ENCODE assay signal across 8 cellular contexts in the genomic region with DNA sequence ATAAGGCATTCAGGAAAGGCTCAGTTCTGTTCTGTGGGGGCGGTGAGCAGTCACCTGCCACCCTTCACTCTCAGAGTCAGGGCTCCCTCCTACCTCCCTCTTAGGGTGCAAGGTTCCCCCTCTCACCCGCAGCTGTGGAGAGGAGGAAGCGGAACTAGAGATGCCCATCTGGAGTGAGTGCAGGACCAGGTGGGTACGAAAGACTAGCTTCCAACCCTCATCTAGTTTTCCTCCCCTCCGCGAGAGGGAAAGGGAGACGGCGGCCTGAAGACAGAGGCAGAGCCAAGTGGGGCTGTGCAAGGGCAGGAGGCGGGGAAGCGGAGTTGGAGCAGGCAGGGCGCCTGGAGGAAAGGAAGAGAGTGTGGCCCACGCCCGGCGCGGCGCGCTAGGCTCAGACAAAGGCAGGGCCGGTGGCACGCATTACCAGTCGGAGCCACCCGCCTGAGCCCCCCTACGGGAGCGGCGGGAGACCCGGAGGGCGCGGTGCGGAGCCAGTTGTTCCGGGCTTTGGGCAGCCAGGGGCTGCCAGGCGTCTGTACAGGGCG. TPM values are rescaled to one million over a fixed set of nuclear protein-coding genes. Genes with fewer than 3 reads are reported as not detected.
A peak's percentile ranks its signal among the peaks of the same experiment; 100 is the strongest.
DNase-seq lines count a peak whose midpoint lies in the region; ATAC-seq and TF ChIP-seq lines count a peak whose summit lies in the region.

No MANE protein-coding gene starts in this region.

- peak in 1 of 3 experiments; percentile 7 for TF ChIP-seq CTCF in testis (IDR thresholded peaks at IDR 0.05)

- peaks cover 10% of the 10 kb centered on the region for H3K36me3 Mint-ChIP-seq in activated T-cell treated with anti-CD3 and anti-CD28 coated beads, Interleukin-2, amount 50 U/mL, for 24 hours (ENCODE audit: low read depth)
- peaks cover 2% of the 10 kb centered on the region for H3K36me3 Mint-ChIP-seq in activated T-helper 2 cell treated with anti-CD3 and anti-CD28 coated beads, Interferon-gamma antibody, Interleukin-2, Interleukin-4, amounts not matched to agents 10 μg/mL and 5 μg/mL and 100 μg/mL, durations not matched to agents 14 hours and 24 hours and 36 hours (ENCODE audit: low read depth)

- ATAC-seq in HG03135 (IDR thresholded peaks at IDR 0.05; ENCODE audit: unreplicated experiment): peak; percentile 3

- H3K27me3 ChIP-seq in iPS-15b (ENCODE audit: control insufficient read depth, insufficient read depth, low read length): peaks cover 13% of the 10 kb centered on the region
- H3K27me3 ChIP-seq in testis: no peaks in the 10 kb centered on the region

- no peaks in the 10 kb centered on the region for H3K9me3 Mint-ChIP-seq in activated T-cell treated with anti-CD3 and anti-CD28 coated beads, Interleukin-2, amount 50 U/mL, for 24 hours
- H3K9me3 Mint-ChIP-seq in activated T-helper 2 cell treated with anti-CD3 and anti-CD28 coated beads, Interferon-gamma antibody, Interleukin-2, Interleukin-4, amounts not matched to agents 10 μg/mL and 5 μg/mL and 100 μg/mL, durations not matched to agents 14 hours and 24 hours and 36 hours: no peaks in the 10 kb centered on the region

- peak overlapping the region; percentile 80 for H3K4me3 Mint-ChIP-seq in activated T-cell treated with anti-CD3 and anti-CD28 coated beads, Interleukin-2, amount 50 U/mL, for 24 hours
- H3K4me3 Mint-ChIP-seq in activated T-helper 2 cell treated with anti-CD3 and anti-CD28 coated beads, Interferon-gamma antibody, Interleukin-2, Interleukin-4, amounts not matched to agents 10 μg/mL and 5 μg/mL and 100 μg/mL, durations not matched to agents 14 hours and 24 hours and 36 hours (ENCODE audit: low read depth): peak overlapping the region; percentile 80

- peaks cover 20% of the 10 kb centered on the region for H3K36me3 ChIP-seq in iPS-15b (ENCODE audit: control insufficient read depth, insufficient read depth, low read length)
- H3K36me3 ChIP-seq in testis (ENCODE audit: low read depth, missing control alignments): no peaks in the 10 kb centered on the region

- H3K27ac ChIP-seq in testis: peak overlapping the region; percentile 24 to 55

- peaks cover 30% of the 10 kb centered on the region for H3K4me1 Mint-ChIP-seq in activated T-cell treated with anti-CD3 and anti-CD28 coated beads, Interleukin-2, amount 50 U/mL, for 24 hours (ENCODE audit: low read depth)
- H3K4me1 Mint-ChIP-seq in activated T-helper 2 cell treated with anti-CD3 and anti-CD28 coated beads, Interferon-gamma antibody, Interleukin-2, Interleukin-4, amounts not matched to agents 10 μg/mL and 5 μg/mL and 100 μg/mL, durations not matched to agents 14 hours and 24 hours and 36 hours (ENCODE audit: low read depth): peaks cover 17% of the 10 kb centered on the region

- 0 to 8% methylated on average over 2 to 31 of the region's 31 CpGs for WGBS in testis, 2 donors

- no peak for DNase-seq in activated T-cell treated with anti-CD3 and anti-CD28 coated beads, Interleukin-2, amount 50 U/mL, for 24 hours
- DNase-seq in activated T-cell treated with anti-CD3 and anti-CD28 coated beads, Interleukin-2, amount 50 U/mL, for 1 hour: no peak
- DNase-seq in activated T-helper 2 cell treated with anti-CD3 and anti-CD28 coated beads, Interferon-gamma antibody, Interleukin-2, Interleukin-4, amounts not matched to agents 10 μg/mL and 5 μg/mL and 100 μg/mL, durations not matched to agents 14 hours and 24 hours and 36 hours (ENCODE audit: low spot score): no peak
- peak; percentile 58 for DNase-seq in testis
- no peak for DNase-seq in cerebellum (ENCODE audit: low spot score)
- DNase-seq in GM03348 (ENCODE audit: low spot score): no peak

- H3K9me3 ChIP-seq in iPS-15b (ENCODE audit: control insufficient read depth, insufficient read depth, low read length) (no peaks in the 10 kb centered on the region), testis (no peaks in the 10 kb centered on the region)

- intact Hi-C loops in activated T-helper 2 cell treated with anti-CD3 and anti-CD28 coated beads, Interferon-gamma antibody, Interleukin-2, Interleukin-4, amounts not matched to agents 10 μg/mL and 5 μg/mL and 100 μg/mL, durations not matched to agents 14 hours and 24 hours and 36 hours (cut with micrococcal nuclease): loop anchor here (1.0 kb wide), 1 partner anchor 64 kb away; no protein-coding TSS in a partner anchor
- intact Hi-C loops in testis (cut with DNase I; ENCODE audit: low total_unique reads): no loop called here

- peak overlapping the region; percentile 65 for H3K9ac ChIP-seq in iPS-15b (ENCODE audit: low read depth, low read length)

- no peaks in the 10 kb centered on the region for H3K27me3 Mint-ChIP-seq in activated T-cell treated with anti-CD3 and anti-CD28 coated beads, Interleukin-2, amount 50 U/mL, for 24 hours
- peaks cover 8% of the 10 kb centered on the region for H3K27me3 Mint-ChIP-seq in activated T-helper 2 cell treated with anti-CD3 and anti-CD28 coated beads, Interferon-gamma antibody, Interleukin-2, Interleukin-4, amounts not matched to agents 10 μg/mL and 5 μg/mL and 100 μg/mL, durations not matched to agents 14 hours and 24 hours and 36 hours (ENCODE audit: low read depth)

- H3K4me1 ChIP-seq in iPS-15b (ENCODE audit: control insufficient read depth, insufficient read depth, low read length) (peaks cover 7% of the 10 kb centered on the region), testis (peaks cover 14% of the 10 kb centered on the region)

- H3K4me3 ChIP-seq in iPS-15b (ENCODE audit: low read depth, low read length) (peak overlapping the region; percentile 62), testis (peak overlapping the region; percentile 58 to 66)

- peak overlapping the region; percentile 79 for H3K27ac Mint-ChIP-seq in activated T-cell treated with anti-CD3 and anti-CD28 coated beads, Interleukin-2, amount 50 U/mL, for 24 hours
- H3K27ac Mint-ChIP-seq in activated T-helper 2 cell treated with anti-CD3 and anti-CD28 coated beads, Interferon-gamma antibody, Interleukin-2, Interleukin-4, amounts not matched to agents 10 μg/mL and 5 μg/mL and 100 μg/mL, durations not matched to agents 14 hours and 24 hours and 36 hours: peak overlapping the region; percentile 82

- no peak for TF ChIP-seq POLR2A in testis (IDR thresholded peaks at IDR 0.05)

RNA-seq across cellular contexts. Expression of a gene that starts 7.3 kb away (rescaled TPM):
- 12.1 and 13.0 TPM in 2 replicates for total RNA-seq in activated T-helper 2 cell treated with anti-CD3 and anti-CD28 coated beads, Interferon-gamma antibody, Interleukin-2, Interleukin-4, amounts not matched to agents 10 μg/mL and 5 μg/mL and 100 μg/mL, durations not matched to agents 14 hours and 24 hours and 36 hours
- total RNA-seq in testis (10 to 100 TPM; 19.9 to 23.2 TPM), cerebellum (5.9 TPM)
- 2.8 TPM for polyA plus RNA-seq in testis (ENCODE audit: insufficient read depth, low read depth, low replicate concordance)

RNA-seq across cellular contexts. Expression of a gene that starts 19.5 kb away (rescaled TPM):
- total RNA-seq in activated T-helper 2 cell treated with anti-CD3 and anti-CD28 coated beads, Interferon-gamma antibody, Interleukin-2, Interleukin-4, amounts not matched to agents 10 μg/mL and 5 μg/mL and 100 μg/mL, durations not matched to agents 14 hours and 24 hours and 36 hours: 28.7 and 32.9 TPM in 2 replicates
- total RNA-seq in testis: 10 to 100 TPM; 69.6 to 83.1 TPM
- 50.5 TPM for polyA plus RNA-seq in testis (ENCODE audit: insufficient read depth, low read depth, low replicate concordance)
- 139 TPM for total RNA-seq in cerebellum

RNA-seq across cellular contexts. Expression of a gene that starts 27.4 kb away (rescaled TPM):
- 131 and 134 TPM in 2 replicates for total RNA-seq in activated T-helper 2 cell treated with anti-CD3 and anti-CD28 coated beads, Interferon-gamma antibody, Interleukin-2, Interleukin-4, amounts not matched to agents 10 μg/mL and 5 μg/mL and 100 μg/mL, durations not matched to agents 14 hours and 24 hours and 36 hours
- total RNA-seq in testis (10 to 100 TPM; 51.8 to 57.0 TPM), cerebellum (16.2 TPM)
- polyA plus RNA-seq in testis (ENCODE audit: insufficient read depth, low read depth, low replicate concordance): 32.6 TPM

RNA-seq across cellular contexts. Expression of a gene that starts 43.5 kb away (rescaled TPM):
- total RNA-seq in activated T-helper 2 cell treated with anti-CD3 and anti-CD28 coated beads, Interferon-gamma antibody, Interleukin-2, Interleukin-4, amounts not matched to agents 10 μg/mL and 5 μg/mL and 100 μg/mL, durations not matched to agents 14 hours and 24 hours and 36 hours: 85.4 and 86.9 TPM in 2 replicates
- 100 to 1,000 TPM in 1 of 2 donors, 10 to 100 TPM in 1; 90.5 to 118 TPM for total RNA-seq in testis
- polyA plus RNA-seq in testis (ENCODE audit: insufficient read depth, low read depth, low replicate concordance): 72.2 TPM
- 10.4 TPM for total RNA-seq in cerebellum

RNA-seq across cellular contexts. Expression of a gene that starts 44.6 kb away (rescaled TPM):
- 3.5 and 5.8 TPM in 2 replicates for total RNA-seq in activated T-helper 2 cell treated with anti-CD3 and anti-CD28 coated beads, Interferon-gamma antibody, Interleukin-2, Interleukin-4, amounts not matched to agents 10 μg/mL and 5 μg/mL and 100 μg/mL, durations not matched to agents 14 hours and 24 hours and 36 hours
- total RNA-seq in testis (1 to 10 TPM; 5.3 to 5.8 TPM), cerebellum (3.3 TPM)
- 4.9 TPM for polyA plus RNA-seq in testis (ENCODE audit: insufficient read depth, low read depth, low replicate concordance)
